In genomic region chr4:8268901-8269534, GRCh38 we compare ENCODE assay signal across 15 cellular contexts. TPM values are rescaled to one million over a fixed set of nuclear protein-coding genes. Genes with fewer than 3 reads are reported as not detected.
DNase-seq lines count a peak whose midpoint lies in the region; ATAC-seq and TF ChIP-seq lines count a peak whose summit lies in the region.
"Had no signal": no experiment of that assay in that cellular context is flagged by ENCODE, and none has a peak within 500 bp of the region (broad histone marks: within the 10 kb centered on the region; RNA-seq: fewer than 3 reads in every experiment).

No MANE protein-coding gene starts in this region.

- no peaks in the 10 kb centered on the region for H3K4me1 ChIP-seq in endodermal cell (ENCODE audit: control insufficient read depth, insufficient read depth, low read length)
- peaks cover 3 to 27% (median 16%) of the 10 kb centered on the region in 4 donors for H3K4me1 ChIP-seq in transverse colon

- no peaks in the 10 kb centered on the region for H3K36me3 Mint-ChIP-seq in HFFc6 (ENCODE audit: low read depth)
- H3K36me3 Mint-ChIP-seq in endodermal cell (ENCODE audit: low read depth), result no peaks in the 10 kb centered on the region
- no peaks in the 10 kb centered on the region for H3K36me3 Mint-ChIP-seq in nephron progenitor cell (ENCODE audit: low read depth)
- H3K36me3 Mint-ChIP-seq: activated naive CD4-positive, alpha-beta T cell treated with anti-CD3 and anti-CD28 coated beads, Interleukin-2, amount 50 U/mL, for 72 hours; CD4-positive, alpha-beta memory T cell; IgD-negative memory B cell; natural killer cell treated with Interleukin-12 subunit alpha and Interleukin-12 subunit beta and Interleukin-15 and Interleukin-18, amount 100 ng/mL, for 72 hours had no signal

- H3K27me3 ChIP-seq in endodermal cell (ENCODE audit: control insufficient read depth, insufficient read depth, low read length, poor library complexity, severe bottlenecking) (peaks cover 33% of the 10 kb centered on the region), transverse colon (peaks cover 28% of the 10 kb centered on the region)

- no peak overlapping the region for H3K27ac Mint-ChIP-seq in HFFc6
- no peak overlapping the region for H3K27ac Mint-ChIP-seq in endodermal cell
- no peak overlapping the region for H3K27ac Mint-ChIP-seq in nephron progenitor cell
- H3K27ac Mint-ChIP-seq: activated naive CD4-positive, alpha-beta T cell treated with anti-CD3 and anti-CD28 coated beads, Interleukin-2, amount 50 U/mL, for 72 hours; CD4-positive, alpha-beta memory T cell; IgD-negative memory B cell; natural killer cell treated with Interleukin-12 subunit alpha and Interleukin-12 subunit beta and Interleukin-15 and Interleukin-18, amount 100 ng/mL, for 72 hours had no signal

- H3K9me3 ChIP-seq in endodermal cell (ENCODE audit: control insufficient read depth, low read length) (no peaks in the 10 kb centered on the region), transverse colon (no peaks in the 10 kb centered on the region)

- in situ Hi-C loops in transverse colon (cut with MboI; ENCODE audit: low pct_ligation_motif_present in 1 of 4, low pct_unique_long_range_greater_than_20kb in 1 of 4, low sequenced_read_pairs in 3 of 4), result no loop called here

- H3K4me3 Mint-ChIP-seq in HFFc6 (peak overlapping the region; percentile 46; the same call in 1 of the 2 replicates), endodermal cell (peak overlapping the region; percentile 28), nephron progenitor cell (peak overlapping the region; percentile 62)
- H3K4me3 Mint-ChIP-seq: CD4-positive, alpha-beta memory T cell; IgD-negative memory B cell; natural killer cell treated with Interleukin-12 subunit alpha and Interleukin-12 subunit beta and Interleukin-15 and Interleukin-18, amount 100 ng/mL, for 72 hours had no signal

- H3K9ac ChIP-seq in endodermal cell (ENCODE audit: extremely low read depth, low read length, poor library complexity, severe bottlenecking), result no peak overlapping the region

- no peak for TF ChIP-seq EP300 in transverse colon (IDR thresholded peaks at IDR 0.05; ENCODE audit: low read depth)

- H3K4me1 Mint-ChIP-seq in HFFc6 (ENCODE audit: low read depth) (peaks cover 17% of the 10 kb centered on the region; the same call in 1 of the 2 replicates), endodermal cell (peaks cover 4% of the 10 kb centered on the region), nephron progenitor cell (peaks cover 50% of the 10 kb centered on the region)
- H3K4me1 Mint-ChIP-seq: CD4-positive, alpha-beta memory T cell; IgD-negative memory B cell had no signal

- H3K9me3 Mint-ChIP-seq in HFFc6 (no peaks in the 10 kb centered on the region), endodermal cell (no peaks in the 10 kb centered on the region), nephron progenitor cell (no peaks in the 10 kb centered on the region)
- H3K9me3 Mint-ChIP-seq: activated naive CD4-positive, alpha-beta T cell treated with anti-CD3 and anti-CD28 coated beads, Interleukin-2, amount 50 U/mL, for 72 hours; CD4-positive, alpha-beta memory T cell; IgD-negative memory B cell; natural killer cell treated with Interleukin-12 subunit alpha and Interleukin-12 subunit beta and Interleukin-15 and Interleukin-18, amount 100 ng/mL, for 72 hours had no signal

- H3K27me3 Mint-ChIP-seq in HFFc6 (ENCODE audit: insufficient read depth) (peaks cover 4% of the 10 kb centered on the region; the same call in 1 of the 2 replicates), endodermal cell (ENCODE audit: insufficient read depth) (peaks cover 33% of the 10 kb centered on the region), nephron progenitor cell (ENCODE audit: low read depth, poor library complexity) (peaks cover 25% of the 10 kb centered on the region)

- intact Hi-C loops in transverse colon (cut with DNase I; ENCODE audit: low total_unique reads), result no loop called here

- H3K4me3 ChIP-seq in endodermal cell (ENCODE audit: low read length) (no peak overlapping the region), transverse colon (peak overlapping the region in 1 of 4 donors; percentile 47)

- no peak for DNase-seq in HFFc6
- DNase-seq in endodermal cell, result no peak
- no peak for DNase-seq in nephron progenitor cell
- DNase-seq in transverse colon, result no peak
- no peak for DNase-seq in GM19238 (ENCODE audit: insufficient read length, low spot score)
- no peak for DNase-seq in glomerular visceral epithelial cell (ENCODE audit: extremely low spot score)
- DNase-seq: caudate nucleus; CD4-positive, alpha-beta memory T cell; NCI-H1048; SHP77 treated with DMSO at 0.1 percent for 48 hours; T-helper 2 cell had no signal

- ATAC-seq in HG03135 (IDR thresholded peaks at IDR 0.05; ENCODE audit: unreplicated experiment), result no peak

- WGBS in endodermal cell (ENCODE audit: insufficient coverage in 1 of 2, insufficient read length in 1 of 2), 2 experiments, result 83 to 84% methylated on average over 20 to 25 of the region's 25 CpGs
- 78 to 80% methylated on average over 6 to 25 of the region's 25 CpGs for WGBS in transverse colon (ENCODE audit: low coverage in 1 of 2), 2 donors

- H3K36me3 ChIP-seq in endodermal cell (ENCODE audit: control insufficient read depth, insufficient read depth, low read length) (no peaks in the 10 kb centered on the region), transverse colon (no peaks in the 10 kb centered on the region)

- TF ChIP-seq POLR2A in transverse colon (IDR thresholded peaks at IDR 0.05), result no peak

- no peak overlapping the region for H3K27ac ChIP-seq in endodermal cell (ENCODE audit: low read depth, low read length)
- peak overlapping the region; percentile 58 to 83 (median 73) for H3K27ac ChIP-seq in transverse colon

- TF ChIP-seq CTCF in HFFc6 (IDR thresholded peaks at IDR 0.05), result no peak
- TF ChIP-seq CTCF in endodermal cell (conservative IDR thresholded peaks at IDR 0.05), result no peak
- no peak for TF ChIP-seq CTCF in nephron progenitor cell (IDR thresholded peaks at IDR 0.05)
- TF ChIP-seq CTCF in transverse colon (IDR thresholded peaks at IDR 0.05), result no peak

RNA-seq across cellular contexts. Expression of gene HTRA3, which starts 0.5 kb away (rescaled TPM):
- 1 to 10 TPM; 4.2 to 7.0 (median 4.8) TPM for total RNA-seq in HFFc6 (2021; fragmentation: NEBNext Ultra II Directional; extraction: Animal tissue kit (Norgen Biotek cat#: 25700))
- total RNA-seq in endodermal cell (1 to 10 TPM; 3.2 to 4.6 TPM), transverse colon (10 to 100 TPM in 1 of 4 donors, 1 to 10 TPM in 3; 1.5 to 11.9 (median 6.5) TPM)
- 1.4 TPM for polyA plus RNA-seq in endodermal cell (2013, experiment 1 of 2)
- polyA plus RNA-seq in endodermal cell (2013, experiment 2 of 2), result 1.6 TPM
- total RNA-seq: activated naive CD4-positive, alpha-beta T cell treated with anti-CD3 and anti-CD28 coated beads, Interleukin-2, amount 50 U/mL, for 72 hours; CD4-positive, alpha-beta memory T cell; natural killer cell treated with Interleukin-12 subunit alpha and Interleukin-12 subunit beta and Interleukin-15 and Interleukin-18, amount 100 ng/mL, for 72 hours had no signal
- polyA plus RNA-seq: CD4-positive, alpha-beta memory T cell; IgD-negative memory B cell had no signal
